12 cellular contexts compared by ENCODE assay signal in genomic region chr9:37976714-37977477, GRCh38.
DNase-seq lines count a peak whose midpoint lies in the region; ATAC-seq and TF ChIP-seq lines count a peak whose summit lies in the region.
"Had no signal": no experiment of that assay in that cellular context is flagged by ENCODE, and none has a peak within 500 bp of the region (broad histone marks: within the 10 kb centered on the region; RNA-seq: fewer than 3 reads in every experiment).

No MANE protein-coding gene starts in this region.

- ATAC-seq in RWPE2 (ENCODE audit: low read depth) (peak; percentile 35; the same call in 2 of the 3 replicates), esophagus mucosa (peak; percentile 90), GM21390 (IDR thresholded peaks at IDR 0.05; ENCODE audit: unreplicated experiment) (no peak)
- ATAC-seq: activated CD8-positive, alpha-beta T cell treated with anti-CD3 and anti-CD28 coated beads, Interleukin-2, amount 10 ng/mL, durations not matched to agents 7 days and 5 days had no signal

- H3K4me1 Mint-ChIP-seq in T-helper 2 cell treated with Interferon-gamma antibody and Interleukin-4, amounts not matched to agents 5 μg/mL and 100 μg/mL, for 36 hours (ENCODE audit: low read depth): no peaks in the 10 kb centered on the region

- H3K9me3 Mint-ChIP-seq in T-helper 2 cell treated with Interferon-gamma antibody and Interleukin-4, amounts not matched to agents 5 μg/mL and 100 μg/mL, for 36 hours: no peaks in the 10 kb centered on the region

- H3K27ac Mint-ChIP-seq in T-helper 2 cell treated with Interferon-gamma antibody and Interleukin-4, amounts not matched to agents 5 μg/mL and 100 μg/mL, for 36 hours: no peak overlapping the region
- H3K27ac Mint-ChIP-seq: activated CD8-positive, alpha-beta T cell treated with anti-CD3 and anti-CD28 coated beads, Interleukin-2, amount 10 ng/mL, durations not matched to agents 7 days and 5 days had no signal

- peaks cover 41% of the 10 kb centered on the region for H3K36me3 ChIP-seq in RWPE2 (ENCODE audit: low read depth)

- no peak overlapping the region for H3K4me3 ChIP-seq in RWPE2 (ENCODE audit: severe bottlenecking)
- H3K4me3 ChIP-seq: cardiac muscle cell had no signal

- DNase-seq in GM03348 (ENCODE audit: low spot score): peak; percentile 82
- DNase-seq in RWPE2 (ENCODE audit: low spot score): peak; percentile 29
- peak; percentile 89 for DNase-seq in posterior vena cava (ENCODE audit: low spot score)
- DNase-seq in NCI-H187 (lab: John Stamatoyannopoulos, UW): no peak
- no peak for DNase-seq in superior temporal gyrus (ENCODE audit: extremely low spot score)
- no peak for DNase-seq in T-helper 2 cell treated with Interferon-gamma antibody and Interleukin-4, amounts not matched to agents 5 μg/mL and 100 μg/mL, for 36 hours (ENCODE audit: low spot score)
- DNase-seq: activated CD8-positive, alpha-beta T cell treated with anti-CD3 and anti-CD28 coated beads, Interleukin-2, amount 10 ng/mL, durations not matched to agents 7 days and 5 days; NCI-H1694 treated with DMSO at 0.1 percent for 48 hours had no signal

- peak overlapping the region; percentile 93 for H3K27ac ChIP-seq in RWPE2 (ENCODE audit: poor library complexity, severe bottlenecking)
- H3K27ac ChIP-seq: cardiac muscle cell, HL-60 had no signal

- H3K4me1 ChIP-seq in RWPE2 (ENCODE audit: insufficient read depth, poor library complexity, severe bottlenecking): peaks cover 56% of the 10 kb centered on the region

- intact Hi-C loops in posterior vena cava (cut with DNase I): no loop called here

- no peak overlapping the region for H3K4me3 Mint-ChIP-seq in T-helper 2 cell treated with Interferon-gamma antibody and Interleukin-4, amounts not matched to agents 5 μg/mL and 100 μg/mL, for 36 hours
- H3K4me3 Mint-ChIP-seq: activated CD8-positive, alpha-beta T cell treated with anti-CD3 and anti-CD28 coated beads, Interleukin-2, amount 10 ng/mL, durations not matched to agents 7 days and 5 days had no signal

- TF ChIP-seq CTCF in RWPE2 (IDR thresholded peaks at IDR 0.05; ENCODE audit: poor library complexity, severe bottlenecking): no peak

- no peaks in the 10 kb centered on the region for H3K36me3 Mint-ChIP-seq in T-helper 2 cell treated with Interferon-gamma antibody and Interleukin-4, amounts not matched to agents 5 μg/mL and 100 μg/mL, for 36 hours (ENCODE audit: low read depth)

- no peaks in the 10 kb centered on the region for H3K9me3 ChIP-seq in RWPE2 (ENCODE audit: severe bottlenecking)

- H3K27me3 Mint-ChIP-seq in T-helper 2 cell treated with Interferon-gamma antibody and Interleukin-4, amounts not matched to agents 5 μg/mL and 100 μg/mL, for 36 hours (ENCODE audit: low read depth): no peaks in the 10 kb centered on the region

- H3K27me3 ChIP-seq in RWPE2 (ENCODE audit: insufficient read depth, poor library complexity, severe bottlenecking): no peaks in the 10 kb centered on the region
- H3K27me3 ChIP-seq: cardiac muscle cell had no signal

Comparison
In these comparisons a context has a peak if more than half of its experiments do, and no peak if none do; other contexts are left out.
1. DNase-seq: peak in GM03348 (single experiment), RWPE2 (single experiment) and posterior vena cava (single experiment); none in NCI-H187 (0 of 2), superior temporal gyrus (single experiment) and T-helper 2 cell treated with Interferon-gamma antibody and Interleukin-4, amounts not matched to agents 5 μg/mL and 100 μg/mL, for 36 hours (single experiment).